9 cellular contexts compared by ENCODE assay signal in the genomic region with DNA sequence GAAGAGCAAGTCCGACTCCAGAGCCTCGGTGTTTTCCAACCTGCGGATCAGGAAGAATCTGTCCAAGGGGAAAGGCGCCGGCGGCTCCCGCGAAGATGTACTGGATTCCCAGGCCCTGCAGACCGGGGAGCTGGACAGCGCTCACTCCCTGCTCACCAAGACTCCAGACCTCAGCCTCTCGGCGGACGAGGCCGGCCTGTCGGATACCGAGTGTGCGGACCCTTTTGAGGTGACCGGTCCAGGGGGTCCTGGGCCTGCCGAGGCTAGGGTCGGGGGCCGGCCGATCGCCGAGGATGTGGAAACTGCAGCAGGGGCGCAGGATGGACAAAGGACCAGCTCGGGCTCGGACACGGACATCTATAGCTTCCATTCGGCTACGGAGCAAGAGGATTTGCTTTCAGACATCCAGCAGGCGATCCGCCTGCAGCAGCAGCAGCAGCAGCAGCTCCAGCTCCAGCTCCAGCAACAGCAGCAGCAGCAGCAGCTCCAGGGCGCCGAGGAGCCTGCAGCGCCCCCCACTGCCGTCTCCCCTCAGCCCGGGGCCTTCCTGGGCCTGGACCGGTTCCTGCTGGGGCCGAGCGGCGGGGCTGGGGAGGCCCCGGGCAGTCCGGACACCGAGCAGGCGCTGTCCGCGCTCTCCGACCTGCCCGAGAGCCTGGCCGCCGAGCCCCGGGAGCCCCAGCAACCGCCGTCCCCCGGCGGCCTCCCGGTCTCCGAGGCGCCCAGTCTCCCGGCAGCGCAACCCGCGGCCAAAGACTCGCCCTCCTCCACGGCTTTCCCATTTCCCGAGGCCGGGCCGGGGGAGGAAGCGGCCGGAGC. TPM values are rescaled to one million over a fixed set of nuclear protein-coding genes. Genes with fewer than 3 reads are reported as not detected.
A peak's percentile ranks its signal among the peaks of the same experiment; 100 is the strongest.
DNase-seq lines count a peak whose midpoint lies in the region; ATAC-seq and FAIRE-seq lines count a peak whose summit lies in the region.
"Had no signal": no experiment of that assay in that cellular context is flagged by ENCODE, and none has a peak within 500 bp of the region (broad histone marks: within the 10 kb centered on the region; RNA-seq: fewer than 3 reads in every experiment).

No MANE protein-coding gene starts in this region.

- DNase-seq in COR-L47 (lab: John Stamatoyannopoulos, UW) (peak; percentile 34), NCI-H146 (lab: John Stamatoyannopoulos, UW) (peak; percentile 78), SKM-1 (lab: John Stamatoyannopoulos, UW; ENCODE audit: unreplicated experiment) (no peak), urothelium cell line (ENCODE audit: low spot score) (no peak)
- no peak for DNase-seq in naive thymus-derived CD8-positive, alpha-beta T cell

- H3K4me1 ChIP-seq in ectodermal cell (ENCODE audit: control insufficient read depth, insufficient read depth, low read length) (peaks cover 5% of the 10 kb centered on the region), mucosa of rectum (ENCODE audit: control insufficient read depth in 2 of 2, insufficient read depth in 2 of 2, low read length in 2 of 2) (peaks cover 3 to 7% of the 10 kb centered on the region in 2 donors)

- H3K36me3 ChIP-seq in ectodermal cell (ENCODE audit: control insufficient read depth, insufficient read depth, low read length): no peaks in the 10 kb centered on the region
- H3K36me3 ChIP-seq in mucosa of rectum (ENCODE audit: control insufficient read depth in 2 of 2, insufficient read depth in 2 of 2, low read length in 2 of 2): no peaks in the 10 kb centered on the region

- no peak for ATAC-seq in naive thymus-derived CD8-positive, alpha-beta T cell
- no peak for ATAC-seq in HG03342 (IDR thresholded peaks at IDR 0.05; ENCODE audit: unreplicated experiment)

- peaks cover 0 to 7% (median 3%) of the 10 kb centered on the region in 4 donors for H3K4me1 Mint-ChIP-seq in naive thymus-derived CD8-positive, alpha-beta T cell

- no peak overlapping the region for H3K4me3 Mint-ChIP-seq in naive thymus-derived CD8-positive, alpha-beta T cell

- H3K4me3 ChIP-seq in ectodermal cell (ENCODE audit: insufficient read depth, low read depth, low read length): peak overlapping the region; percentile 60
- H3K4me3 ChIP-seq in mucosa of rectum (ENCODE audit: low read length in 2 of 2): peak overlapping the region; percentile 56 to 72

- H3K9ac ChIP-seq in mucosa of rectum (ENCODE audit: low read depth in 1 of 2, low read length in 2 of 2): peak overlapping the region in 1 of 2 donors; percentile 43

- peaks cover 43% of the 10 kb centered on the region for H3K27me3 ChIP-seq in ectodermal cell (ENCODE audit: control insufficient read depth, insufficient read depth, low read length, poor library complexity, severe bottlenecking)
- H3K27me3 ChIP-seq in mucosa of rectum (ENCODE audit: control insufficient read depth in 2 of 2, insufficient read depth in 2 of 2, low read length in 2 of 2): peaks cover 4 to 9% of the 10 kb centered on the region in 2 donors

- WGBS in ectodermal cell, 2 experiments: 1% methylated on average over 70 of the region's 70 CpGs

- peaks cover 0 to 8% (median 2%) of the 10 kb centered on the region in 9 donors for H3K9me3 Mint-ChIP-seq in naive thymus-derived CD8-positive, alpha-beta T cell

- H3K9me3 ChIP-seq in ectodermal cell (ENCODE audit: control insufficient read depth, low read length) (no peaks in the 10 kb centered on the region), mucosa of rectum (ENCODE audit: control insufficient read depth in 2 of 2, low read length in 2 of 2) (no peaks in the 10 kb centered on the region)

- POLR2A ChIA-PET in naive thymus-derived CD8-positive, alpha-beta T cell (lab: Charles Lee): no interaction called here

- H3K36me3 Mint-ChIP-seq in naive thymus-derived CD8-positive, alpha-beta T cell: peaks cover 0 to 6% (median 0%) of the 10 kb centered on the region in 3 donors

- H3K27ac ChIP-seq in ectodermal cell (ENCODE audit: insufficient read depth, low read depth, low read length, poor library complexity, severe bottlenecking) (no peak overlapping the region), mucosa of rectum (ENCODE audit: low read depth in 2 of 2, low read length in 2 of 2) (no peak overlapping the region)
- H3K27ac ChIP-seq: HL-60 had no signal

- H3K27ac Mint-ChIP-seq in naive thymus-derived CD8-positive, alpha-beta T cell: no peak overlapping the region

- no peak for FAIRE-seq in urothelium cell line (lab: Jason Lieb, UNC)

- H3K27me3 Mint-ChIP-seq in naive thymus-derived CD8-positive, alpha-beta T cell: peaks cover 25 to 59% (median 38%) of the 10 kb centered on the region in 5 donors

RNA-seq across cellular contexts. Expression of gene FMN2, which starts 0.8 kb away (rescaled TPM):
- 2.8 TPM for polyA plus RNA-seq in ectodermal cell (2013, experiment 1 of 4)
- polyA plus RNA-seq in ectodermal cell (2013, experiment 2 of 4): 3.1 TPM
- 2.0 TPM for polyA plus RNA-seq in ectodermal cell (2013, experiment 3 of 4)
- 3.4 TPM for polyA plus RNA-seq in ectodermal cell (2013, experiment 4 of 4)
- not detected for total RNA-seq in naive thymus-derived CD8-positive, alpha-beta T cell
- polyA plus RNA-seq in naive thymus-derived CD8-positive, alpha-beta T cell: not detected

Comparison
In these comparisons a context has a peak if more than half of its experiments do, and no peak if none do; other contexts are left out.
1. DNase-seq: peak in COR-L47 (single experiment) and NCI-H146 (single experiment); none in naive thymus-derived CD8-positive, alpha-beta T cell (0 of 10), SKM-1 (single experiment) and urothelium cell line (single experiment).